ENCODE assay signal across 1 cellular context in genomic region chr15:63444607-63445006, GRCh38.
TF ChIP-seq lines count a peak whose summit lies in the region.

No MANE protein-coding gene starts in this region.

TF ChIP-seq in K562, 482 proteins besides CTCF, POLR2A, EP300 and RAD21 (continued from another document and continues in another):
- TF ChIP-seq E2F8 (IDR thresholded peaks at IDR 0.05; ENCODE audit: low read depth, partially characterized antibody) (no peak), RERE (CRISPR knock-in tag; IDR thresholded peaks at IDR 0.05; ENCODE audit: borderline replicate concordance) (no peak), NR2C1 (IDR thresholded peaks at IDR 0.05) (no peak), NR2C1 (tag; IDR thresholded peaks at IDR 0.05) (no peak), USF2 (CRISPR knock-in tag; IDR thresholded peaks at IDR 0.05) (no peak), SRSF1 (IDR thresholded peaks at IDR 0.05; ENCODE audit: low read depth, low read length) (no peak), ZNF124 (CRISPR knock-in tag; IDR thresholded peaks at IDR 0.05) (no peak), TAF15 (IDR thresholded peaks at IDR 0.05; ENCODE audit: low read depth, low read length) (no peak), MAFK (IDR thresholded peaks at IDR 0.05; ENCODE audit: low read length) (peak; percentile 58), THAP12 (CRISPR knock-in tag; IDR thresholded peaks at IDR 0.05) (no peak), ZBTB5 (IDR thresholded peaks at IDR 0.05) (no peak), C11orf30 (IDR thresholded peaks at IDR 0.05; ENCODE audit: low read depth) (peak; percentile 73), ZNF316 (IDR thresholded peaks at IDR 0.05) (peak; percentile 86), ETS1 (conservative IDR thresholded peaks at IDR 0.05; ENCODE audit: control insufficient read depth, low read depth, low read length) (no peak), ZNF766 (CRISPR knock-in tag; conservative IDR thresholded peaks at IDR 0.05) (no peak), HDAC1 (IDR thresholded peaks at IDR 0.05) (no peak), ZNF282 (CRISPR knock-in tag; IDR thresholded peaks at IDR 0.05) (no peak), PTBP1 (IDR thresholded peaks at IDR 0.05; ENCODE audit: low read depth, low read length) (no peak), ARID4B (CRISPR knock-in tag; IDR thresholded peaks at IDR 0.05) (no peak), MEF2D (tag; conservative IDR thresholded peaks at IDR 0.05; ENCODE audit: low read depth) (no peak), ZNF79 (CRISPR knock-in tag; IDR thresholded peaks at IDR 0.05; ENCODE audit: low read depth) (no peak), MAFG (tag; conservative IDR thresholded peaks at IDR 0.05) (peak; percentile 37; the same call in 1 of the 2 replicates), TOE1 (IDR thresholded peaks at IDR 0.05; ENCODE audit: borderline replicate concordance) (no peak), TOE1 (CRISPR knock-in tag; IDR thresholded peaks at IDR 0.05; ENCODE audit: borderline replicate concordance, low read depth) (no peak), CSDE1 (IDR thresholded peaks at IDR 0.05) (no peak), MAFF (IDR thresholded peaks at IDR 0.05; ENCODE audit: low read length) (peak; percentile 56), CUX1 (CRISPR knock-in tag; IDR thresholded peaks at IDR 0.05) (no peak), E2F1 (CRISPR knock-in tag; IDR thresholded peaks at IDR 0.05) (no peak), FOS (IDR thresholded peaks at IDR 0.05; ENCODE audit: extremely low read depth, insufficient read length) (no peak)
